ENCODE assay signal across 25 cellular contexts in the genomic region with DNA sequence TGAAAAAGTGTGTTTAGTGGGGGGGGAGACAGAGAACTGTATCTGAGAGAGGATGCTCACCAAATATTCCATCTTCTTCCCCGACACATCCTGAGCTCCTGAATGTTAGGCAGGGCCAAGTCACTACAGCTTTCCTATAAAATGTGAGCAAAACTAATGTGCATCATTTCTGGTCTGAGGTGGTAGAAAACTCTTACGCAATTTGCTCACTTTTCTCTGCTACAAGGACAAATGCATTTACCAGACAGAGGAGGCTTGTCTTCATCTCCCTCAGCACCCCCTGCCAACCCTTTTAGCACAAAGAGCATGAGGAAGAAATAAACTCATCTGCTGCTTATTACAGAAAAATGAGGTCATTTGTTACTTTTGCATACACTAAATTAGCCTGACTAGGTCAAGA.
A peak's percentile ranks its signal among the peaks of the same experiment; 100 is the strongest.
DNase-seq lines count a peak whose midpoint lies in the region; ATAC-seq and TF ChIP-seq lines count a peak whose summit lies in the region.
"Had no signal": no experiment of that assay in that cellular context is flagged by ENCODE, and none has a peak within 500 bp of the region (broad histone marks: within the 10 kb centered on the region; RNA-seq: fewer than 3 reads in every experiment).

No MANE protein-coding gene starts in this region.

- POLR2A ChIA-PET in activated CD4-positive, alpha-beta memory T cell treated with anti-CD3 and anti-CD28 coated beads, Interleukin-2, amount 10 ng/mL, durations not matched to agents 7 days and 5 days (lab: Charles Lee) = no interaction called here

- H3K27me3 ChIP-seq in brain microvascular endothelial cell (replicated peaks) = no peaks in the 10 kb centered on the region

- H3K27me3 Mint-ChIP-seq in T-helper 1 cell treated with Interleukin-12 subunit alpha and Interleukin-12 subunit beta and Interleukin-4 antibody, amounts not matched to agents 30 μg/mL and 1 μg/mL, for 36 hours (ENCODE audit: low read depth) = no peaks in the 10 kb centered on the region
- no peaks in the 10 kb centered on the region for H3K27me3 Mint-ChIP-seq in activated T-cell treated with anti-CD3 and anti-CD28 coated beads, Interleukin-2, amount 50 U/mL, for 72 hours (ENCODE audit: low read depth)
- no peaks in the 10 kb centered on the region for H3K27me3 Mint-ChIP-seq in activated T-cell treated with anti-CD3 and anti-CD28 coated beads, Interleukin-2, amount 50 U/mL, for 4 hours (ENCODE audit: low read depth)
- H3K27me3 Mint-ChIP-seq in activated CD4-positive, alpha-beta memory T cell treated with anti-CD3 and anti-CD28 coated beads, Interleukin-2, amount 10 ng/mL, durations not matched to agents 7 days and 5 days = no peaks in the 10 kb centered on the region
- no peaks in the 10 kb centered on the region for H3K27me3 Mint-ChIP-seq in central memory CD8-positive, alpha-beta T cell

- ATAC-seq in activated T-cell treated with anti-CD3 and anti-CD28 coated beads, Interleukin-2, amount 50 U/mL, for 72 hours (replicated peaks in 1 of 2) = peak in 1 of 2 donors; percentile 30
- ATAC-seq in activated T-cell treated with anti-CD3 and anti-CD28 coated beads, Interleukin-2, amount 50 U/mL, for 4 hours = no peak
- ATAC-seq in central memory CD8-positive, alpha-beta T cell (replicated peaks; ENCODE audit: extremely low read depth, poor library complexity, severe bottlenecking) = no peak
- ATAC-seq: PC-3, Right ventricle myocardium inferior had no signal

- no peak overlapping the region for H3K4me3 Mint-ChIP-seq in T-helper 1 cell treated with Interleukin-12 subunit alpha and Interleukin-12 subunit beta and Interleukin-4 antibody, amounts not matched to agents 30 μg/mL and 1 μg/mL, for 36 hours
- peak overlapping the region in 1 of 2 donors; percentile 17 for H3K4me3 Mint-ChIP-seq in activated T-cell treated with anti-CD3 and anti-CD28 coated beads, Interleukin-2, amount 50 U/mL, for 72 hours
- no peak overlapping the region for H3K4me3 Mint-ChIP-seq in activated T-cell treated with anti-CD3 and anti-CD28 coated beads, Interleukin-2, amount 50 U/mL, for 4 hours
- H3K4me3 Mint-ChIP-seq in activated CD4-positive, alpha-beta memory T cell treated with anti-CD3 and anti-CD28 coated beads, Interleukin-2, amount 10 ng/mL, durations not matched to agents 7 days and 5 days = no peak overlapping the region
- no peak overlapping the region for H3K4me3 Mint-ChIP-seq in central memory CD8-positive, alpha-beta T cell
- H3K4me3 Mint-ChIP-seq: B cell; CD8-positive, alpha-beta memory T cell had no signal

- H3K4me1 Mint-ChIP-seq in T-helper 1 cell treated with Interleukin-12 subunit alpha and Interleukin-12 subunit beta and Interleukin-4 antibody, amounts not matched to agents 30 μg/mL and 1 μg/mL, for 36 hours (ENCODE audit: low read depth) = peaks cover 36% of the 10 kb centered on the region
- peaks cover 87% of the 10 kb centered on the region for H3K4me1 Mint-ChIP-seq in activated T-cell treated with anti-CD3 and anti-CD28 coated beads, Interleukin-2, amount 50 U/mL, for 72 hours (ENCODE audit: low read depth)
- H3K4me1 Mint-ChIP-seq in activated T-cell treated with anti-CD3 and anti-CD28 coated beads, Interleukin-2, amount 50 U/mL, for 4 hours (ENCODE audit: low read depth) = peaks cover 22% of the 10 kb centered on the region
- H3K4me1 Mint-ChIP-seq in activated CD4-positive, alpha-beta memory T cell treated with anti-CD3 and anti-CD28 coated beads, Interleukin-2, amount 10 ng/mL, durations not matched to agents 7 days and 5 days = peaks cover 38% of the 10 kb centered on the region
- H3K4me1 Mint-ChIP-seq in central memory CD8-positive, alpha-beta T cell = peaks cover 5% of the 10 kb centered on the region
- H3K4me1 Mint-ChIP-seq: B cell had no signal

- in situ Hi-C loops in brain microvascular endothelial cell (cut with HindIII; ENCODE audit: low pct_ligation_motif_present, low sequenced_read_pairs) = no loop called here

- H3K36me3 Mint-ChIP-seq in T-helper 1 cell treated with Interleukin-12 subunit alpha and Interleukin-12 subunit beta and Interleukin-4 antibody, amounts not matched to agents 30 μg/mL and 1 μg/mL, for 36 hours (ENCODE audit: low read depth) = peaks cover 11% of the 10 kb centered on the region
- peaks cover 7 to 22% of the 10 kb centered on the region in 2 donors for H3K36me3 Mint-ChIP-seq in activated T-cell treated with anti-CD3 and anti-CD28 coated beads, Interleukin-2, amount 50 U/mL, for 72 hours (ENCODE audit: insufficient read depth in 2 of 2)
- H3K36me3 Mint-ChIP-seq in activated T-cell treated with anti-CD3 and anti-CD28 coated beads, Interleukin-2, amount 50 U/mL, for 4 hours (ENCODE audit: insufficient read depth) = no peaks in the 10 kb centered on the region
- H3K36me3 Mint-ChIP-seq in activated CD4-positive, alpha-beta memory T cell treated with anti-CD3 and anti-CD28 coated beads, Interleukin-2, amount 10 ng/mL, durations not matched to agents 7 days and 5 days (ENCODE audit: low read depth) = peaks cover 11% of the 10 kb centered on the region
- H3K36me3 Mint-ChIP-seq in central memory CD8-positive, alpha-beta T cell (ENCODE audit: insufficient read depth) = peaks cover 1% of the 10 kb centered on the region

- no peak overlapping the region for H3K27ac ChIP-seq in brain microvascular endothelial cell
- H3K27ac ChIP-seq: 22Rv1, C4-2B had no signal

- H3K36me3 ChIP-seq in brain microvascular endothelial cell (replicated peaks) = no peaks in the 10 kb centered on the region

- H3K27ac Mint-ChIP-seq in T-helper 1 cell treated with Interleukin-12 subunit alpha and Interleukin-12 subunit beta and Interleukin-4 antibody, amounts not matched to agents 30 μg/mL and 1 μg/mL, for 36 hours = peak overlapping the region; percentile 20
- peak overlapping the region; percentile 13 for H3K27ac Mint-ChIP-seq in activated T-cell treated with anti-CD3 and anti-CD28 coated beads, Interleukin-2, amount 50 U/mL, for 72 hours
- H3K27ac Mint-ChIP-seq in activated CD4-positive, alpha-beta memory T cell treated with anti-CD3 and anti-CD28 coated beads, Interleukin-2, amount 10 ng/mL, durations not matched to agents 7 days and 5 days = peak overlapping the region; percentile 5
- H3K27ac Mint-ChIP-seq in central memory CD8-positive, alpha-beta T cell (ENCODE audit: low read depth) = peak overlapping the region; percentile 54
- H3K27ac Mint-ChIP-seq: B cell had no signal

- DNase-seq in T-helper 1 cell (no peak), brain microvascular endothelial cell (no peak), T1000 (lab: John Stamatoyannopoulos, UW) (no peak)
- no peak for DNase-seq in activated T-cell treated with anti-CD3 and anti-CD28 coated beads, Interleukin-2, amount 50 U/mL, for 72 hours
- no peak for DNase-seq in activated T-cell treated with anti-CD3 and anti-CD28 coated beads, Interleukin-2, amount 50 U/mL, for 4 hours
- no peak for DNase-seq in activated CD4-positive, alpha-beta memory T cell treated with anti-CD3 and anti-CD28 coated beads, Interleukin-2, amount 10 ng/mL, durations not matched to agents 7 days and 5 days
- DNase-seq in central memory CD8-positive, alpha-beta T cell (ENCODE audit: low spot score in 2 of 2) = no peak
- DNase-seq: CD8-positive, alpha-beta memory T cell; DMS 273 treated with DMSO at 0.1 percent for 48 hours; DMS79; GF-D8; NCI-H1048; NCI-H1417; NCI-H1694; NCI-H2029 treated with DMSO at 0.1 percent for 48 hours; NCI-H446 treated with DMSO at 0.1 percent for 48 hours; NCI-H526; NCI-H82; NK-92 treated with Interleukin-12 subunit alpha and Interleukin-12 subunit beta, amount 100 ng/mL, for 24 hours; PC-3 had no signal

- TF ChIP-seq CTCF in brain microvascular endothelial cell (IDR thresholded peaks at IDR 0.05; ENCODE audit: low read depth, low read length, missing control alignments) = no peak

- H3K9me3 Mint-ChIP-seq in T-helper 1 cell treated with Interleukin-12 subunit alpha and Interleukin-12 subunit beta and Interleukin-4 antibody, amounts not matched to agents 30 μg/mL and 1 μg/mL, for 36 hours = peaks cover 10% of the 10 kb centered on the region
- peaks cover 2% of the 10 kb centered on the region in 2 donors for H3K9me3 Mint-ChIP-seq in activated T-cell treated with anti-CD3 and anti-CD28 coated beads, Interleukin-2, amount 50 U/mL, for 72 hours
- no peaks in the 10 kb centered on the region for H3K9me3 Mint-ChIP-seq in activated T-cell treated with anti-CD3 and anti-CD28 coated beads, Interleukin-2, amount 50 U/mL, for 4 hours
- peaks cover 2% of the 10 kb centered on the region for H3K9me3 Mint-ChIP-seq in activated CD4-positive, alpha-beta memory T cell treated with anti-CD3 and anti-CD28 coated beads, Interleukin-2, amount 10 ng/mL, durations not matched to agents 7 days and 5 days
- no peaks in the 10 kb centered on the region for H3K9me3 Mint-ChIP-seq in central memory CD8-positive, alpha-beta T cell
- H3K9me3 Mint-ChIP-seq: CD8-positive, alpha-beta memory T cell had no signal

- CTCF ChIA-PET in activated CD4-positive, alpha-beta memory T cell treated with anti-CD3 and anti-CD28 coated beads, Interleukin-2, amount 10 ng/mL, durations not matched to agents 7 days and 5 days (lab: Charles Lee) = no interaction called here

- no peak overlapping the region for H3K4me3 ChIP-seq in brain microvascular endothelial cell (ENCODE audit: low read depth, low read length)
